17 cellular contexts compared by ENCODE assay signal in the genomic region with DNA sequence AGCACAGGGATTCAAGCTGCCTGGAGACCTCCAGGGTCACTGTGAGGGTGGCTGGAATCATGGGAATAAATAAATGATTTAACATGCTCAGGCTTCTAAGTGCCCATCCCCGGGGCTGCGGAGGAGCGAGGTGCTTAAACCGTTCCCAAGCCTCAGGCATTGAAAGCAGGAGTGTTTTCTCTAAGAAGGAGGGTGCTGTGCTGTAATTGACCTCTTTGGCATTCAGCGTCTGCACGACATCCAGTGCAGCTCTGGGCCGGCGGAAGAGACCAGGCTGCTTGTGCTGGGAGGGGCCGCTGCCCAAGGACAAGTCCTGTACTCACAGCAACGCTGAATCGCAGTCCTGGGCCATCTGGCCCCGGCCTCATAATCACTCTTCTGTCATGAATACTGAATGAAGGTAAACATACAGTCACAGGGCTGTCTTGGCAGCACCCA. TPM values are rescaled to one million over a fixed set of nuclear protein-coding genes. Genes with fewer than 3 reads are reported as not detected.
A peak's percentile ranks its signal among the peaks of the same experiment; 100 is the strongest.
DNase-seq lines count a peak whose midpoint lies in the region; ATAC-seq and TF ChIP-seq lines count a peak whose summit lies in the region.
"Had no signal": no experiment of that assay in that cellular context is flagged by ENCODE, and none has a peak within 500 bp of the region (broad histone marks: within the 10 kb centered on the region; RNA-seq: fewer than 3 reads in every experiment).

No MANE protein-coding gene starts in this region.

- H3K27ac ChIP-seq in adrenal gland (peak overlapping the region in 2 of 5 donors; percentile 31 to 42), stomach (no peak overlapping the region), coronary artery (no peak overlapping the region)

- H3K4me1 ChIP-seq in adrenal gland (replicated peaks in 1 of 2) (peaks cover 0 to 11% of the 10 kb centered on the region in 2 donors), stomach (peaks cover 0 to 10% (median 4%) of the 10 kb centered on the region in 4 donors)

- no peaks in the 10 kb centered on the region for H3K36me3 ChIP-seq in adrenal gland (replicated peaks in 1 of 2)
- H3K36me3 ChIP-seq in stomach: no peaks in the 10 kb centered on the region

- no peak for TF ChIP-seq EP300 in stomach (IDR thresholded peaks at IDR 0.05)

- DNase-seq in NCI-H2171 treated with DMSO at 0.1 percent for 48 hours (lab: John Stamatoyannopoulos, UW): peak; percentile 50
- DNase-seq in NCI-H2171 (lab: John Stamatoyannopoulos, UW): no peak
- DNase-seq in adrenal gland: peak; percentile 48 to 90 (median 77)
- DNase-seq in left colon: peak; percentile 34 to 48
- DNase-seq in stomach: peak; percentile 43
- DNase-seq in coronary artery (ENCODE audit: low spot score): no peak
- DNase-seq in GF-D8 (lab: John Stamatoyannopoulos, UW): no peak
- no peak for DNase-seq in posterior vena cava (ENCODE audit: low spot score)
- DNase-seq: activated CD4-positive, alpha-beta T cell treated with anti-CD3 and anti-CD28 coated beads for 36 hours; aorta; foreskin fibroblast; natural killer cell; NCI-H1436; T-cell had no signal

- intact Hi-C loops in adrenal gland (cut with DNase I) (no loop called here), left colon (cut with DNase I, micrococcal nuclease) (no loop called here), stomach (cut with DNase I; ENCODE audit: low total_unique reads) (no loop called here), posterior vena cava (cut with DNase I) (no loop called here)

- peak; percentile 89 for ATAC-seq in left colon
- ATAC-seq: activated CD4-positive, alpha-beta T cell treated with anti-CD3 and anti-CD28 coated beads for 36 hours; natural killer cell; T-cell had no signal

- H3K4me3 ChIP-seq in adrenal gland (no peak overlapping the region), stomach (no peak overlapping the region), coronary artery (no peak overlapping the region)

- H3K27me3 ChIP-seq in adrenal gland (no peaks in the 10 kb centered on the region), stomach (no peaks in the 10 kb centered on the region)

- WGBS in adrenal gland, 4 donors: 19 to 30% (median 24%) methylated on average over 11 to 12 of the region's 12 CpGs
- WGBS in stomach, 5 donors: 13 to 43% (median 25%) methylated on average over 12 of the region's 12 CpGs

- TF ChIP-seq CTCF in adrenal gland (IDR thresholded peaks at IDR 0.05) (no peak), stomach (IDR thresholded peaks at IDR 0.05) (no peak), coronary artery (IDR thresholded peaks at IDR 0.05) (no peak)

- H3K9me3 ChIP-seq in adrenal gland (replicated peaks in 1 of 3) (no peaks in the 10 kb centered on the region), stomach (no peaks in the 10 kb centered on the region)

- TF ChIP-seq POLR2A in adrenal gland (IDR thresholded peaks at IDR 0.05) (no peak), stomach (IDR thresholded peaks at IDR 0.05) (no peak)

RNA-seq across cellular contexts. Expression of gene GPR42, which starts 24.9 kb away (rescaled TPM):
- total RNA-seq in adrenal gland: not detected
- not detected for polyA plus RNA-seq in adrenal gland
- not detected for total RNA-seq in left colon
- not detected for total RNA-seq in stomach
- polyA plus RNA-seq in stomach: under 1 TPM in 1 of 3 donors, not detected in 2; 0.19 TPM
- total RNA-seq in posterior vena cava: under 1 TPM in 1 of 2 donors, not detected in 1; 0.28 TPM
- total RNA-seq: A172, aorta, kidney epithelial cell, T-cell, temporal lobe had no signal
- polyA plus RNA-seq: aorta had no signal

RNA-seq across cellular contexts. Expression of gene FFAR3, which starts 37.5 kb away (rescaled TPM):
- total RNA-seq in adrenal gland (under 1 TPM in 1 of 8 donors, not detected in 7; 0.18 TPM), left colon (not detected), stomach (not detected), posterior vena cava (under 1 TPM in 1 of 2 donors, not detected in 1; 0.14 TPM)
- polyA plus RNA-seq in adrenal gland (under 1 TPM in 2 of 3 donors, not detected in 1; 0.16 to 0.17 TPM), stomach (under 1 TPM in 2 of 3 donors, not detected in 1; 0.30 to 0.56 TPM)
- total RNA-seq: A172, kidney epithelial cell had no signal
- polyA plus RNA-seq: aorta had no signal

RNA-seq across cellular contexts. Expression of gene FFAR1, which starts 48.1 kb away (rescaled TPM):
- not detected for total RNA-seq in adrenal gland
- polyA plus RNA-seq in adrenal gland: under 1 TPM in 1 of 3 donors, not detected in 2; 0.03 TPM
- total RNA-seq in left colon: under 1 TPM in 1 of 2 donors, not detected in 1; 0.11 TPM
- under 1 TPM in 1 of 5 donors, not detected in 4; 0.18 TPM for total RNA-seq in stomach
- not detected for polyA plus RNA-seq in stomach
- not detected for total RNA-seq in posterior vena cava
- total RNA-seq: A172, aorta, temporal lobe had no signal
- polyA plus RNA-seq: aorta had no signal

RNA-seq across cellular contexts. Expression of gene FFAR2, which starts 52.3 kb away (rescaled TPM):
- total RNA-seq in adrenal gland: under 1 TPM in 2 of 8 donors, not detected in 6; 0.29 to 0.52 TPM
- polyA plus RNA-seq in adrenal gland: under 1 TPM; 0.33 to 0.88 (median 0.40) TPM
- 1 to 10 TPM; 1.2 to 1.8 TPM for total RNA-seq in left colon
- total RNA-seq in stomach: 1 to 10 TPM in 1 of 5 donors, not detected in 4; 1.4 TPM
- under 1 TPM; 0.35 to 0.62 (median 0.46) TPM for polyA plus RNA-seq in stomach
- 1 to 10 TPM in 1 of 2 donors, under 1 TPM in 1; 0.95 to 1.8 TPM for total RNA-seq in posterior vena cava
- total RNA-seq: A172; activated CD4-positive, alpha-beta T cell treated with anti-CD3 and anti-CD28 coated beads for 36 hours; kidney epithelial cell; T-cell; temporal lobe had no signal

Comparison
In these comparisons a context has a peak if more than half of its experiments do, and no peak if none do; other contexts are left out.
1. DNase-seq: peak in NCI-H2171 treated with DMSO at 0.1 percent for 48 hours (single experiment), adrenal gland (7 of 7), left colon (2 of 2) and stomach (single experiment); none in NCI-H2171 (single experiment), coronary artery (single experiment), GF-D8 (single experiment) and posterior vena cava (single experiment).